1 cellular context compared by ENCODE assay signal in genomic region chr16:51434567-51435198, GRCh38.
TF ChIP-seq lines count a peak whose summit lies in the region.

No MANE protein-coding gene starts in this region.

TF ChIP-seq in HepG2, 621 proteins besides CTCF, POLR2A, EP300 and RAD21 (continued from another document):
- TF ChIP-seq, protein P1, sequence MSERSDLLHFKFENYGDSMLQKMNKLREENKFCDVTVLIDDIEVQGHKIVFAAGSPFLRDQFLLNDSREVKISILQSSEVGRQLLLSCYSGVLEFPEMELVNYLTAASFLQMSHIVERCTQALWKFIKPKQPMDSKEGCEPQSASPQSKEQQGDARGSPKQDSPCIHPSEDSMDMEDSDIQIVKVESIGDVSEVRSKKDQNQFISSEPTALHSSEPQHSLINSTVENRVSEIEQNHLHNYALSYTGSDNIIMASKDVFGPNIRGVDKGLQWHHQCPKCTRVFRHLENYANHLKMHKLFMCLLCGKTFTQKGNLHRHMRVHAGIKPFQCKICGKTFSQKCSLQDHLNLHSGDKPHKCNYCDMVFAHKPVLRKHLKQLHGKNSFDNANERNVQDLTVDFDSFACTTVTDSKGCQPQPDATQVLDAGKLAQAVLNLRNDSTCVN (CRISPR knock-in tag; IDR thresholded peaks at IDR 0.05; ENCODE audit: borderline replicate concordance) = no peak
- TF ChIP-seq DBP (CRISPR knock-in tag; IDR thresholded peaks at IDR 0.05; ENCODE audit: not compliant biosample characterization) (no peak), NONO (IDR thresholded peaks at IDR 0.05) (no peak), NONO (CRISPR knock-in tag; conservative IDR thresholded peaks at IDR 0.05) (no peak), ERF (CRISPR knock-in tag; IDR thresholded peaks at IDR 0.05) (no peak)
